Comparison of ENCODE assay signal across 21 cellular contexts in genomic region chr7:2905027-2905426, GRCh38.
"Had no signal": no experiment of that assay in that cellular context is flagged by ENCODE, and none has a peak within 500 bp of the region (broad histone marks: within the 10 kb centered on the region; RNA-seq: fewer than 3 reads in every experiment).

No MANE protein-coding gene starts in this region.

- H3K4me3 Mint-ChIP-seq: activated CD4-positive, alpha-beta memory T cell treated with anti-CD3 and anti-CD28 coated beads for 36 hours; activated CD4-positive, alpha-beta T cell treated with anti-CD3 and anti-CD28 coated beads, Interleukin-2, amount 10 ng/mL, durations not matched to agents 24 days and 14 days; activated CD8-positive, alpha-beta memory T cell treated with anti-CD3 and anti-CD28 coated beads, Interleukin-2, amount 10 ng/mL, durations not matched to agents 7 days and 5 days; endodermal cell; nephron; stimulated activated naive CD8-positive, alpha-beta T cell treated with anti-CD3 and anti-CD28 coated beads, Interleukin-15, amount 100 ng/mL, for 72 hours; type B pancreatic cell had no signal

- H3K36me3 ChIP-seq: breast epithelium, heart left ventricle, left lung, lower lobe of right lung, vagina had no signal

- H3K27me3 ChIP-seq: breast epithelium, left lung, vagina had no signal

- H3K9me3 Mint-ChIP-seq: activated CD4-positive, alpha-beta T cell treated with anti-CD3 and anti-CD28 coated beads, Interleukin-2, amount 10 ng/mL, durations not matched to agents 24 days and 14 days; endodermal cell; stimulated activated naive CD8-positive, alpha-beta T cell treated with anti-CD3 and anti-CD28 coated beads, Interleukin-15, amount 100 ng/mL, for 72 hours; type B pancreatic cell had no signal

- H3K4me1 ChIP-seq: breast epithelium, left lung, lower lobe of right lung, vagina had no signal

- H3K4me1 Mint-ChIP-seq: endodermal cell had no signal

- DNase-seq: activated CD4-positive, alpha-beta memory T cell treated with anti-CD3 and anti-CD28 coated beads for 36 hours; activated CD4-positive, alpha-beta T cell treated with anti-CD3 and anti-CD28 coated beads, Interleukin-2, amount 10 ng/mL, durations not matched to agents 24 days and 14 days; activated CD4-positive, CD25-positive, alpha-beta regulatory T cell treated with anti-CD3 and anti-CD28 coated beads, Interleukin-2, amount 50 U/mL, for 72 hours; activated CD8-positive, alpha-beta memory T cell treated with anti-CD3 and anti-CD28 coated beads, Interleukin-2, amount 10 ng/mL, durations not matched to agents 7 days and 5 days; activated effector memory CD4-positive, alpha-beta T cell treated with anti-CD3 and anti-CD28 coated beads, Interleukin-2, amount 50 U/mL, for 16 hours; activated naive CD4-positive, alpha-beta T cell treated with anti-CD3 and anti-CD28 coated beads, Interleukin-2, amount 50 U/mL, for 16 hours; central memory CD4-positive, alpha-beta T cell; endodermal cell; foreskin fibroblast; heart left ventricle; lower lobe of right lung; mesenchymal stem cell; stimulated activated CD4-positive, alpha-beta T cell treated with anti-CD3 and anti-CD28 coated beads, Interleukin-4, amount 100 ng/mL, for 1 hour; stimulated activated naive CD8-positive, alpha-beta T cell treated with anti-CD3 and anti-CD28 coated beads, Interleukin-15, amount 100 ng/mL, for 72 hours; substantia nigra had no signal

- H3K4me3 ChIP-seq: breast epithelium, heart left ventricle, left lung, lower lobe of right lung, vagina had no signal

- H3K27ac Mint-ChIP-seq: activated CD4-positive, alpha-beta memory T cell treated with anti-CD3 and anti-CD28 coated beads for 36 hours; activated CD4-positive, alpha-beta T cell treated with anti-CD3 and anti-CD28 coated beads, Interleukin-2, amount 10 ng/mL, durations not matched to agents 24 days and 14 days; activated CD8-positive, alpha-beta memory T cell treated with anti-CD3 and anti-CD28 coated beads, Interleukin-2, amount 10 ng/mL, durations not matched to agents 7 days and 5 days; endodermal cell had no signal

- H3K27ac ChIP-seq: breast epithelium, heart left ventricle, left lung, lower lobe of right lung, vagina had no signal

- H3K9me3 ChIP-seq: lower lobe of right lung, vagina had no signal

- H3K36me3 Mint-ChIP-seq: type B pancreatic cell had no signal

- ATAC-seq: activated CD8-positive, alpha-beta memory T cell treated with anti-CD3 and anti-CD28 coated beads, Interleukin-2, amount 10 ng/mL, durations not matched to agents 7 days and 5 days; esophagus mucosa; heart left ventricle; left lung; lower lobe of right lung; stimulated activated naive CD8-positive, alpha-beta T cell treated with anti-CD3 and anti-CD28 coated beads, Interleukin-15, amount 100 ng/mL, for 72 hours had no signal

- H3K27me3 Mint-ChIP-seq: activated CD4-positive, alpha-beta memory T cell treated with anti-CD3 and anti-CD28 coated beads for 36 hours; activated CD4-positive, alpha-beta T cell treated with anti-CD3 and anti-CD28 coated beads, Interleukin-2, amount 10 ng/mL, durations not matched to agents 24 days and 14 days; stimulated activated naive CD8-positive, alpha-beta T cell treated with anti-CD3 and anti-CD28 coated beads, Interleukin-15, amount 100 ng/mL, for 72 hours; type B pancreatic cell had no signal
